ENCODE assay signal across 9 cellular contexts in the genomic region with DNA sequence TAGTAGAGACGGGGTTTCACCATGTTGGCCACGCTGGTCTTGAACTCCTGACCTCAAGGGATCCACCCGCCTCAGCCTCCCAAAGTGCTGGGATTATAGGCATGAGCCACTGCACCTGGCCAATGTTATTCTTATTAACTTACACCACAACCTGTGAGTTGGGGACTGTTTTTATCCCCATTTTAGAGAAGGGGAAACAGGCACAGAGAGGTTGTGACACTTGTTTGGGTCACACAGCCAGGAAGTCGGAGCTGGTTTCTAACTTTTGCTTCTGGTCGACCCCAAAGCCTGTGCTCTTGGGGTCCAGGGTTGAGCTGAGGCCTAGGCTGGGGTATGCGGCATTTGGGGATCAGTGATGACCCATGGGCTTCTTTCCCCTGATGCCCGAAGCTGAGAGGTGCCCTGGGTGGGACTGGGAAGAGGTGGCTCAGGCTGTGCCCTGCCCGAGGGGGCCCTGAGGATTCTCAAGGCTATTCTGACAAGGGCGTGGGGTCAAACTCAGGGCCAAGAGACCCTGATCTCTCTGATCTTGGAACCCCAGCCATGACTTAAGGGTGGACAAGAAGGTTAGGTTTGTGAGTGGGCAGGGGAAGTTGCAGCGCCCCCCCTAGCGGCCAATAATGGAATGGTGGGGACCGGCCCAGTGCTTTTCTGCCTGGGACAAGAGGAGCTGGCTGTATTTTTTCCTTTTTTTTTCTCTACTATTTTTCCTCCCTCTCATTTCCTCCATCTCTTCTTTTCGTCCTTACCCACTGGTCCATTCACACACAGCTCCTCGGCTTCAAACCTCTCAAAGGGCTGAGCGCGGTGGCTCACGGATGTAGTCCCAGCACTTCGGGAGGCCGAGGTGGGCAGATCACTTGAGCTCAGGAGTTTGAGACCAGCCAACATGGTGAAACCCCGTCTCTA. TPM values are rescaled to one million over a fixed set of nuclear protein-coding genes. Genes with fewer than 3 reads are reported as not detected.
A peak's percentile ranks its signal among the peaks of the same experiment; 100 is the strongest.
DNase-seq lines count a peak whose midpoint lies in the region; ATAC-seq, FAIRE-seq and TF ChIP-seq lines count a peak whose summit lies in the region.
"Had no signal": no experiment of that assay in that cellular context is flagged by ENCODE, and none has a peak within 500 bp of the region (broad histone marks: within the 10 kb centered on the region; RNA-seq: fewer than 3 reads in every experiment).

No MANE protein-coding gene starts in this region.

- ATAC-seq in body of pancreas (no peak), HG02798 (IDR thresholded peaks at IDR 0.05; ENCODE audit: poor library complexity, unreplicated experiment) (no peak)

- no peaks in the 10 kb centered on the region for H3K36me3 ChIP-seq in body of pancreas (replicated peaks in 1 of 2; ENCODE audit: insufficient read depth in 1 of 2, low read depth in 2 of 2)

- no peaks in the 10 kb centered on the region for H3K9me3 ChIP-seq in body of pancreas

- 55 to 65% methylated on average over 16 to 20 of the region's 20 CpGs for WGBS in body of pancreas, 2 donors

- peak; percentile 32 for DNase-seq in COLO829 (ENCODE audit: low spot score)
- peak; percentile 48 for DNase-seq in HTR-8/SVneo (ENCODE audit: insufficient read length, low spot score)
- DNase-seq in T-helper 9 cell = peak; percentile 34
- DNase-seq in body of pancreas = peak; percentile 42 to 65 (median 57)
- DNase-seq in iPS-NIHi11 (ENCODE audit: low spot score) = peak; percentile 77
- DNase-seq in stimulated activated CD4-positive, alpha-beta T cell treated with anti-CD3 and anti-CD28 coated beads, Interleukin-1b, Interleukin-23, amount 100 ng/mL, for 4 hours (ENCODE audit: low read depth in 2 of 2) = peak; percentile 42 to 50
- DNase-seq in DMS153 treated with DMSO at 0.1 percent for 48 hours (lab: John Stamatoyannopoulos, UW; ENCODE audit: unreplicated experiment) = no peak

- intact Hi-C loops in body of pancreas (cut with DNase I) = loop anchor here (10.0 kb wide), 2 partner anchors 110 to 230 kb away; no protein-coding TSS in a partner anchor

- FAIRE-seq in HTR-8/SVneo (lab: Jason Lieb, UNC) = no peak

- no peak for TF ChIP-seq POLR2A in body of pancreas (IDR thresholded peaks at IDR 0.05)

- H3K4me1 ChIP-seq in body of pancreas = peaks cover 18% of the 10 kb centered on the region

- no peak overlapping the region for H3K27ac ChIP-seq in body of pancreas

- peak; percentile 52 to 89 (median 82) for TF ChIP-seq CTCF in body of pancreas (IDR thresholded peaks at IDR 0.05)

- no peak overlapping the region for H3K4me3 ChIP-seq in body of pancreas

- H3K27me3 ChIP-seq in body of pancreas = no peaks in the 10 kb centered on the region

RNA-seq across cellular contexts. Expression of a gene that starts 3.0 kb away (rescaled TPM):
- total RNA-seq in body of pancreas = 10 to 100 TPM in 1 of 2 donors, 1 to 10 TPM in 1; 7.5 to 15.2 TPM

RNA-seq across cellular contexts. Expression of a gene that starts 21.5 kb away (rescaled TPM):
- under 1 TPM; 0.33 to 0.52 TPM for total RNA-seq in body of pancreas
- total RNA-seq: T-helper 1 cell treated with Interleukin-12 subunit alpha and Interleukin-12 subunit beta and Interleukin-4 antibody, amounts not matched to agents 30 ng/mL and 1 ng/mL, for 36 hours had no signal

RNA-seq across cellular contexts. Expression of a gene that starts 46.5 kb away (rescaled TPM):
- not detected for total RNA-seq in body of pancreas
- total RNA-seq: T-helper 1 cell treated with Interleukin-12 subunit alpha and Interleukin-12 subunit beta and Interleukin-4 antibody, amounts not matched to agents 30 ng/mL and 1 ng/mL, for 36 hours had no signal
